16 cellular contexts compared by ENCODE assay signal in the genomic region with DNA sequence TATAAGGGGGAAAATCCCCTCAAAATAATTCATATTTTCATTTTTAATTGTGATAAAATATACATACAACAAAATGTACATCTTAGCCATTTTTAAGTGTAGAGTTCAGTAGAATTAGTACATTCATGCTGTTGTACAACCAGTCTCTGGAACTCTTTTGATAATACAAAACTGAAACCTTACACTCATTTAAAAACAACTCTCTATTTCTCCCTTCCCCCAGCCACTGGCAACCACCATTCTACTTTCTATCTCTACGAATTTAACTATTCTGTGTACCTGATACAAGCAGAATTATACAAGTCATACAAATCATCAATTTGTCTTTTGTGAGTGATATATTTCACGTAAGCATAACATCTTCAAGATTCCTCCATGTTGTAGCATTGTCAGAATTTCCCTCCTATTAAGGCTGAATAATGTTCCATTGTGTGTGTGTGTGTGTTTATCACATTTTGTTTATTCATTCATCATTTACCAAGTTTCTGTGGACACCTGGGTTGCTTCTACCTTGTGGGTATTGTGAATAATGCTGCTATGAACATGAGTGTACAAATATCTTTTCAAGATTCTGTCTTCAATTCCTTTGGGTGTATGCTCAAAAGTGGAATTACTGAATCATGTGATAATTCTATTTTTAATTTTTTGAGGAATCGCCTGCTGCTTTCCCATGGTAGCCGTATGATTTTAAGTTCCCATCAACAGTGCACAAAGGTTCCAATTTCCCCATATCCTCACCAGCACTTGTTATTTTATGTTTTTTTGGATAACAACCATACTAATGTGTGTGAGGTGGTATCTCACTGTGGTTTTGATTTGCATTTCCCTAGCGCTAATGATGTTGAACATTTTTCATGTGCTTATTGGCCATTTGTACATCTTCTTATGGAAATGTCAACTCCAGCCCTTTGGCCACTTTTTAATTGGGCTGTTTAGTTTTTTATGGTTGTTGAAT. TPM values are rescaled to one million over a fixed set of nuclear protein-coding genes. Genes with fewer than 3 reads are reported as not detected.
DNase-seq lines count a peak whose midpoint lies in the region; ATAC-seq and TF ChIP-seq lines count a peak whose summit lies in the region.
"Had no signal": no experiment of that assay in that cellular context is flagged by ENCODE, and none has a peak within 500 bp of the region (broad histone marks: within the 10 kb centered on the region; RNA-seq: fewer than 3 reads in every experiment).

No MANE protein-coding gene starts in this region.

- no peaks in the 10 kb centered on the region for H3K9me3 ChIP-seq in OCI-LY3 (ENCODE audit: insufficient read depth, low read length)
- H3K9me3 ChIP-seq: SJSA1, testis had no signal

- no peaks in the 10 kb centered on the region for H3K79me2 ChIP-seq in OCI-LY3 (ENCODE audit: low read length)

- no peak overlapping the region for H3K4me3 ChIP-seq in OCI-LY3 (ENCODE audit: low read length)
- H3K4me3 ChIP-seq: cardiac muscle cell, SJSA1, testis had no signal

- TF ChIP-seq CTCF in OCI-LY3 (IDR thresholded peaks at IDR 0.05; ENCODE audit: low read depth, low read length), result no peak

- ATAC-seq in GM18502 (IDR thresholded peaks at IDR 0.05; ENCODE audit: poor library complexity, unreplicated experiment), result peak; percentile 83
- ATAC-seq in GM18868 (IDR thresholded peaks at IDR 0.05; ENCODE audit: unreplicated experiment), result peak; percentile 80
- ATAC-seq in HG02642 (IDR thresholded peaks at IDR 0.05; ENCODE audit: poor library complexity, unreplicated experiment), result peak; percentile 50
- ATAC-seq in HG02571 (IDR thresholded peaks at IDR 0.05; ENCODE audit: unreplicated experiment), result no peak

- no peak overlapping the region for H2AFZ ChIP-seq in OCI-LY3 (ENCODE audit: low read depth, low read length)

- no peak overlapping the region for H3K27ac ChIP-seq in OCI-LY3 (ENCODE audit: low read length)
- H3K27ac ChIP-seq: cardiac muscle cell, SJSA1, testis, VCaP had no signal

- no peaks in the 10 kb centered on the region for H4K20me1 ChIP-seq in OCI-LY3 (ENCODE audit: insufficient read depth, low read length)

- peaks cover 31% of the 10 kb centered on the region for H3K4me1 ChIP-seq in OCI-LY3 (ENCODE audit: low read length)
- H3K4me1 ChIP-seq: SJSA1, testis had no signal

- no peak overlapping the region for H3K9ac ChIP-seq in OCI-LY3 (ENCODE audit: low read length)

- in situ Hi-C loops in G401 (cut with HindIII; ENCODE audit: low sequenced_read_pairs), result loop anchor here (10.0 kb wide), 1 partner anchor 58 kb away; no protein-coding TSS in a partner anchor

- H3K4me2 ChIP-seq in OCI-LY3 (ENCODE audit: low read length), result peak overlapping the region; percentile 43

- DNase-seq in G401 (ENCODE audit: low spot score), result no peak
- DNase-seq in iPS-NIHi7 (ENCODE audit: extremely low spot score), result no peak
- DNase-seq: activated gamma-delta T cell treated with Interleukin-2 at 50 U/mL for 16 hours; effector memory CD4-positive, alpha-beta T cell; NCI-H187 treated with DMSO at 0.1 percent for 48 hours; testis had no signal

- no peaks in the 10 kb centered on the region for H3K36me3 ChIP-seq in OCI-LY3 (replicated peaks; ENCODE audit: low read depth, low read length)
- H3K36me3 ChIP-seq: cardiac muscle cell, SJSA1 had no signal

- no peaks in the 10 kb centered on the region for H3K27me3 ChIP-seq in OCI-LY3 (ENCODE audit: low read depth, low read length)
- H3K27me3 ChIP-seq: cardiac muscle cell, SJSA1, testis had no signal

RNA-seq across cellular contexts. Expression of a gene that starts 4.7 kb away (rescaled TPM):
- total RNA-seq in G401 (2014; rRNA removed; shearing (Covaris generic)), result 1.3 TPM in 1 of 2 replicates, not detected in the other
- total RNA-seq: cardiac muscle cell, fibroblast of villous mesenchyme, omental fat pad, SJSA1 had no signal
